ENCODE assay signal across 8 cellular contexts in the genomic region with DNA sequence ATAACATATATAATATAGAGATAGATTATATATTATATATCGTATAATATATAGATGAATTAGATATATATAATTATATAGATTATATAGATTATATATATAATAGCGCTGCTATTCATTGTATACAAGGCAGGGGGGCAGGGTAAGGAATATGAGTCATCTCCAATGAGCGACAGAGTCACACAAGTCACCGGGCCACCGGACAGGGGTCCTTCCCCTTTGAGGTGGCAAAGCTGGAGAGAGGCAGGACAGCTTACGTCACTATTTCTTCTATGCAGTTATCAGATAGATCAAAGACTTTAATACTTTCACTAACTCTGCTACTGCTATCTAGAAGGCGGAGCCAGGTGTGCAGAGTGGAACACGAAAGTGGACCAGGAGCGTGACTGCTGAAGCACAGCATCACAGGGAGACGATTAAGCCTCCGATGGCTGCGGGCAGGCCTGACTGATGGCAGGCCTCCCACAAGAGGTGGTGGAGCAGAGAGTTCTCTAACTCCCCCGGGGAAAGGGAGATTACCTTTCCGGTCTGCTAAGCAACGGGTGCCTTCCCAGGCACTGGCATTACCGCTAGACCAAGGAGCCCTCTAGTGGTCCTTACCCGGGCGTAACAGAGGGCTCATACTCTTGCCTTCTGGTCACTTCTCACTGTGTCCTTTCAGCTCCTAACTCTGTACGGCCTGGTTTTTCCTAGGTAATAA.
DNase-seq lines count a peak whose midpoint lies in the region; ATAC-seq and TF ChIP-seq lines count a peak whose summit lies in the region.

No MANE protein-coding gene starts in this region.

- H3K9me3 ChIP-seq in OCI-LY3 (ENCODE audit: insufficient read depth, low read length): no peaks in the 10 kb centered on the region
- no peaks in the 10 kb centered on the region for H3K9me3 ChIP-seq in mesodermal cell (ENCODE audit: control insufficient read depth, low read length)

- H3K27ac ChIP-seq in OCI-LY3 (ENCODE audit: low read length): peak overlapping the region; percentile 31; the same call in 1 of the 2 replicates
- H3K27ac ChIP-seq in mesodermal cell (ENCODE audit: low read depth, low read length, severe bottlenecking): no peak overlapping the region

- H4K20me1 ChIP-seq in OCI-LY3 (ENCODE audit: insufficient read depth, low read length): no peaks in the 10 kb centered on the region

- peak overlapping the region; percentile 46 for H3K9ac ChIP-seq in OCI-LY3 (ENCODE audit: low read length)

- H3K4me3 ChIP-seq in OCI-LY3 (ENCODE audit: low read length): peak overlapping the region; percentile 90
- H3K4me3 ChIP-seq in mesodermal cell (ENCODE audit: extremely low read depth, insufficient read depth, low read length, poor library complexity, severe bottlenecking): peak overlapping the region; percentile 18

- DNase-seq in OCI-M1 (lab: John Stamatoyannopoulos, UW) (no peak), NCI-H1417 (lab: John Stamatoyannopoulos, UW) (no peak)
- no peak for DNase-seq in activated naive CD4-positive, alpha-beta T cell (lab: John Stamatoyannopoulos, UW)
- DNase-seq in activated effector memory CD4-positive, alpha-beta T cell treated with anti-CD3 and anti-CD28 coated beads, Interleukin-2, amount 50 U/mL, for 16 hours: no peak

- peak overlapping the region; percentile 97 for H2AFZ ChIP-seq in OCI-LY3 (ENCODE audit: low read depth, low read length)

- TF ChIP-seq CTCF in OCI-LY3 (IDR thresholded peaks at IDR 0.05; ENCODE audit: low read depth, low read length): peak; percentile 59

- no peaks in the 10 kb centered on the region for H3K27me3 ChIP-seq in OCI-LY3 (ENCODE audit: low read depth, low read length)

- no peaks in the 10 kb centered on the region for H3K79me2 ChIP-seq in OCI-LY3 (ENCODE audit: low read length)

- peak overlapping the region; percentile 81 for H3K4me2 ChIP-seq in OCI-LY3 (ENCODE audit: low read length)

- ATAC-seq in GM18517 (IDR thresholded peaks at IDR 0.05; ENCODE audit: unreplicated experiment): peak; percentile 61
- peak; percentile 58 for ATAC-seq in HG02571 (IDR thresholded peaks at IDR 0.05; ENCODE audit: unreplicated experiment)

- WGBS in mesodermal cell (ENCODE audit: insufficient coverage in 2 of 2), 2 experiments: 46 to 49% methylated on average over 7 to 8 of the region's 19 CpGs

- H3K36me3 ChIP-seq in OCI-LY3 (replicated peaks; ENCODE audit: low read depth, low read length) (no peaks in the 10 kb centered on the region), mesodermal cell (ENCODE audit: control insufficient read depth, insufficient read depth, low read length) (no peaks in the 10 kb centered on the region)

- H3K4me1 ChIP-seq in OCI-LY3 (ENCODE audit: low read length): peaks cover 17% of the 10 kb centered on the region
- no peaks in the 10 kb centered on the region for H3K4me1 ChIP-seq in mesodermal cell (ENCODE audit: control insufficient read depth, insufficient read depth, low read length, poor library complexity, severe bottlenecking)
